In the genomic region with DNA sequence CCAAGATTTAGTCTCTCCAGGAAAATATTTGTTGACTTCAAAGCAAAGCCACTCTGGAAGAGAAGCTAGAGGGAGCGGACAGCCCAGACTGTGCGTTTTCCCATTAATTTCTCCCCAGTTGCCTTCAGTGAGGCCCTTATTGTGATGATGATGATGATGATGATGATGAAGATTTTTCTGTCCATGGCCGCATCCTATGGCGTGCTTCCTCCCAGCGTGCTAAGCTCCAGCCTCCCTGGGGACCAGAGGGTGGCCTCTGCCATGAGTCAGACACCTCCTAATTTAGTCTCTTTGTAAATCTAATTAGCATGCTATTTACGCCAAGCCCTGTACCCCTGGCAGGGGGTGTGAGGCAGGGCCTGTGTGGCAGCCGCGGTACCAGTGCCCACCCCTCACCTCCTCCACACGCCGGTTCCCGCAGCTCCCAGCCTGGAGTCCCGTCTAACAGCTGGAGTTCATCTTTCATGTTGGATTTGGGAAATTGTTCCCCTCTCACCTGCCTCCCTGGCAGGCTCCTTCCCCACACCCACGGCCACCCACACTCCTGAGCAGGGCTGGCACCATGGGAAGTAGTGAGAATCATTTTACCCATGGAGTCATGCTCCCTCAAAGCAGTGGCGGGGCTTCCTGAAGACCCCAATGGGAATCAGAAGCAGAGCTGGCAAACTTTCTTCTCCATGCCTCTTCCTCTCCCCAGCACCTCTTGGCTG, we compare ENCODE assay signal across 29 cellular contexts.
"Had no signal": no experiment of that assay in that cellular context is flagged by ENCODE, and none has a peak within 500 bp of the region (broad histone marks: within the 10 kb centered on the region; RNA-seq: fewer than 3 reads in every experiment).

No MANE protein-coding gene starts in this region.

- H3K4me1 ChIP-seq: breast epithelium, psoas muscle had no signal

- H3K4me3 Mint-ChIP-seq: activated B cell treated with CpG ODN at 0.5 μM for 24 hours; activated CD8-positive, alpha-beta memory T cell treated with anti-CD3 and anti-CD28 coated beads, Interleukin-2, amount 10 ng/mL, durations not matched to agents 7 days and 5 days; activated CD8-positive, alpha-beta T cell treated with anti-CD3 and anti-CD28 coated beads, Interleukin-2, amount 10 ng/mL, durations not matched to agents 7 days and 5 days; activated naive CD4-positive, alpha-beta T cell treated with anti-CD3 and anti-CD28 coated beads, Interleukin-2, amount 50 U/mL, for 24 hours; nephron; stimulated activated memory B cell treated with anti-CD40 and anti-IgM and Interleukin-4, amounts not matched to agents 10 μg/mL and 1 μg/mL and 100 μg/mL, for 72 hours had no signal

- ATAC-seq: activated CD8-positive, alpha-beta memory T cell treated with anti-CD3 and anti-CD28 coated beads, Interleukin-2, amount 10 ng/mL, durations not matched to agents 7 days and 5 days; activated CD8-positive, alpha-beta T cell treated with anti-CD3 and anti-CD28 coated beads, Interleukin-2, amount 10 ng/mL, durations not matched to agents 7 days and 5 days; mucosa of descending colon; psoas muscle; stimulated activated memory B cell treated with anti-CD40 and anti-IgM and Interleukin-4, amounts not matched to agents 10 μg/mL and 1 μg/mL and 100 μg/mL, for 72 hours had no signal

- H3K36me3 ChIP-seq: breast epithelium, esophagus squamous epithelium, left lung, lower lobe of right lung, sigmoid colon, stomach, thyroid gland, upper lobe of left lung, vagina had no signal

- H3K4me2 ChIP-seq: smooth muscle cell had no signal

- H3K4me1 Mint-ChIP-seq: activated B cell treated with CpG ODN at 0.5 μM for 24 hours; activated CD8-positive, alpha-beta memory T cell treated with anti-CD3 and anti-CD28 coated beads, Interleukin-2, amount 10 ng/mL, durations not matched to agents 7 days and 5 days had no signal

- H3K4me3 ChIP-seq: breast epithelium, esophagus squamous epithelium, left lung, lower lobe of right lung, mucosa of descending colon, psoas muscle, sigmoid colon, smooth muscle cell, stomach, thyroid gland, upper lobe of left lung, vagina had no signal

- H3K27me3 Mint-ChIP-seq: activated CD8-positive, alpha-beta memory T cell treated with anti-CD3 and anti-CD28 coated beads, Interleukin-2, amount 10 ng/mL, durations not matched to agents 7 days and 5 days; activated naive CD4-positive, alpha-beta T cell treated with anti-CD3 and anti-CD28 coated beads, Interleukin-2, amount 50 U/mL, for 24 hours had no signal

- H3K27ac Mint-ChIP-seq: activated B cell treated with CpG ODN at 0.5 μM for 24 hours; activated CD8-positive, alpha-beta memory T cell treated with anti-CD3 and anti-CD28 coated beads, Interleukin-2, amount 10 ng/mL, durations not matched to agents 7 days and 5 days; activated CD8-positive, alpha-beta T cell treated with anti-CD3 and anti-CD28 coated beads, Interleukin-2, amount 10 ng/mL, durations not matched to agents 7 days and 5 days; activated naive CD4-positive, alpha-beta T cell treated with anti-CD3 and anti-CD28 coated beads, Interleukin-2, amount 50 U/mL, for 24 hours; activated T-helper 2 cell treated with anti-CD3 and anti-CD28 coated beads, Interferon-gamma antibody, Interleukin-2, Interleukin-4, amounts not matched to agents 10 μg/mL and 5 μg/mL and 100 μg/mL, durations not matched to agents 14 hours and 24 hours and 36 hours; stimulated activated memory B cell treated with anti-CD40 and anti-IgM and Interleukin-4, amounts not matched to agents 10 μg/mL and 1 μg/mL and 100 μg/mL, for 72 hours had no signal

- H3K27me3 ChIP-seq: breast epithelium, esophagus squamous epithelium, left lung, sigmoid colon, thyroid gland, upper lobe of left lung, vagina had no signal

- H3K9ac ChIP-seq: parathyroid adenoma had no signal

- H3K27ac ChIP-seq: breast epithelium, esophagus squamous epithelium, left lung, lower lobe of right lung, parathyroid adenoma, psoas muscle, stomach, thyroid gland, upper lobe of left lung, vagina had no signal

- H3K36me3 Mint-ChIP-seq: activated CD8-positive, alpha-beta memory T cell treated with anti-CD3 and anti-CD28 coated beads, Interleukin-2, amount 10 ng/mL, durations not matched to agents 7 days and 5 days; activated naive CD4-positive, alpha-beta T cell treated with anti-CD3 and anti-CD28 coated beads, Interleukin-2, amount 50 U/mL, for 24 hours; stimulated activated memory B cell treated with anti-CD40 and anti-IgM and Interleukin-4, amounts not matched to agents 10 μg/mL and 1 μg/mL and 100 μg/mL, for 72 hours had no signal

- DNase-seq: activated B cell treated with CpG ODN at 0.5 μM for 24 hours; activated CD4-positive, alpha-beta T cell treated with anti-CD3 and anti-CD28 coated beads, Interleukin-2, amount 50 U/mL, for 1 hour; activated CD8-positive, alpha-beta memory T cell treated with anti-CD3 and anti-CD28 coated beads, Interleukin-2, amount 10 ng/mL, durations not matched to agents 7 days and 5 days; activated CD8-positive, alpha-beta T cell treated with anti-CD3 and anti-CD28 coated beads, Interleukin-2, amount 10 ng/mL, durations not matched to agents 7 days and 5 days; activated T-cell treated with anti-CD3 and anti-CD28 coated beads, Interleukin-2, amount 50 U/mL, for 48 hours; central memory CD4-positive, alpha-beta T cell; esophagus squamous epithelium; foreskin melanocyte; mesenchymal stem cell; mucosa of descending colon; psoas muscle; sigmoid colon; stimulated activated CD4-positive, alpha-beta T cell treated with anti-CD3 and anti-CD28 coated beads, Interleukin-1b, Interleukin-23, amount 100 ng/mL, for 48 hours; stimulated activated CD4-positive, alpha-beta T cell treated with anti-CD3 and anti-CD28 coated beads, Interleukin-4, amount 100 ng/mL, for 4 hours; stimulated activated CD8-positive, alpha-beta memory T cell treated with anti-CD3 and anti-CD28 coated beads, Interleukin-4, amount 100 ng/mL, for 48 hours; stomach; T-helper 2 cell; thyroid gland had no signal

- H3K9me3 ChIP-seq: breast epithelium, esophagus squamous epithelium, left lung, lower lobe of right lung, mucosa of descending colon, psoas muscle, sigmoid colon, stomach, thyroid gland, upper lobe of left lung, vagina had no signal

- H3K9me3 Mint-ChIP-seq: activated B cell treated with CpG ODN at 0.5 μM for 24 hours; activated naive CD4-positive, alpha-beta T cell treated with anti-CD3 and anti-CD28 coated beads, Interleukin-2, amount 50 U/mL, for 24 hours; activated T-helper 2 cell treated with anti-CD3 and anti-CD28 coated beads, Interferon-gamma antibody, Interleukin-2, Interleukin-4, amounts not matched to agents 10 μg/mL and 5 μg/mL and 100 μg/mL, durations not matched to agents 14 hours and 24 hours and 36 hours; nephron; stimulated activated memory B cell treated with anti-CD40 and anti-IgM and Interleukin-4, amounts not matched to agents 10 μg/mL and 1 μg/mL and 100 μg/mL, for 72 hours had no signal
